ENCODE assay signal across 12 cellular contexts in the genomic region with DNA sequence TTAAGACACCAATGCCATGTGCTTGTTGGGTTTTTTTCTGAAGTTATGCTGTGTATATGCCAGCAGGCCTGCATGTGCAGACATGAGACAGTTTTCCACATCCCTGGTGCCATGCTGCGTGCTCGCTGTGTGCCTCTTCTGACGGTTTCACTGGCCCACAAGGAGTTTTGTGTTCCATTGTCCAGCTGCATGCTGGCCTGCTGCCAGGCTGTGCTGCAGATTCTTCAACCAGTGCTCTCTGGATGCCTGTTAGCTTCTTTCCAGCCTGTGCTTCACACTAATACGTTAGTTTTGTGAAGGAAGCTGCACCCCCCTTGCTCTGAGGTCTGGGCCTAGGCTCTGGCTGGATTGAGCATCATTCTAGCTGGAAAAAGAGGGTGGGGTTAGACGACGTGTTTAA. TPM values are rescaled to one million over a fixed set of nuclear protein-coding genes. Genes with fewer than 3 reads are reported as not detected.
DNase-seq lines count a peak whose midpoint lies in the region; FAIRE-seq and TF ChIP-seq lines count a peak whose summit lies in the region.
"Had no signal": no experiment of that assay in that cellular context is flagged by ENCODE, and none has a peak within 500 bp of the region (broad histone marks: within the 10 kb centered on the region; RNA-seq: fewer than 3 reads in every experiment).

No MANE protein-coding gene starts in this region.

- no peak for FAIRE-seq in D721Med (lab: Jason Lieb, UNC)
- FAIRE-seq: bronchial epithelial cell, kidney had no signal

- WGBS in thymus = 85% methylated on average over 6 of the region's 6 CpGs

- H3K4me2 ChIP-seq in neural progenitor cell = no peak overlapping the region

- DNase-seq in activated naive CD4-positive, alpha-beta T cell treated with Interleukin-2 at 50 U/mL for 16 hours = peak; percentile 1
- DNase-seq in activated naive CD4-positive, alpha-beta T cell treated with anti-CD3 and anti-CD28 coated beads, Interleukin-2, amount 50 U/mL, for 16 hours = no peak
- no peak for DNase-seq in activated CD4-positive, alpha-beta memory T cell treated with anti-CD3 and anti-CD28 coated beads, Interleukin-2, amount 10 ng/mL, durations not matched to agents 7 days and 5 days
- DNase-seq in left ventricle myocardium inferior (peak; percentile 57), neural progenitor cell (ENCODE audit: low spot score) (no peak), D721Med (ENCODE audit: insufficient read length, low spot score) (no peak), NCI-H748 (lab: John Stamatoyannopoulos, UW; ENCODE audit: unreplicated experiment) (no peak)
- DNase-seq: NCI-H1092, NCI-H510A treated with DMSO at 0.1 percent for 48 hours had no signal

- CTCF ChIA-PET in activated CD4-positive, alpha-beta memory T cell treated with anti-CD3 and anti-CD28 coated beads, Interleukin-2, amount 10 ng/mL, durations not matched to agents 7 days and 5 days (lab: Charles Lee) = interaction anchor here (1.1 to 5.8 kb wide), 3 partner anchors 11 to 16 kb away, joined by 3 to 56 read pairs (median 3); no protein-coding TSS in a partner anchor

- peak overlapping the region; percentile 97 for H3K27ac Mint-ChIP-seq in activated CD4-positive, alpha-beta memory T cell treated with anti-CD3 and anti-CD28 coated beads, Interleukin-2, amount 10 ng/mL, durations not matched to agents 7 days and 5 days
- H3K27ac Mint-ChIP-seq in neural progenitor cell = no peak overlapping the region

- H3K27ac ChIP-seq in left ventricle myocardium inferior (replicated peaks) = peak overlapping the region; percentile 21
- peak overlapping the region; percentile 86 for H3K27ac ChIP-seq in thymus (ENCODE audit: low read depth)
- H3K27ac ChIP-seq in neural progenitor cell = no peak overlapping the region

- peaks cover 68% of the 10 kb centered on the region for H3K4me1 ChIP-seq in left ventricle myocardium inferior
- peaks cover 76% of the 10 kb centered on the region for H3K4me1 ChIP-seq in thymus (ENCODE audit: control insufficient read depth, insufficient read depth, low read length)
- H3K4me1 ChIP-seq in neural progenitor cell = peaks cover 5% of the 10 kb centered on the region

- intact Hi-C loops in left ventricle myocardium inferior (cut with micrococcal nuclease) = no loop called here

- no peak overlapping the region for H2AFZ ChIP-seq in neural progenitor cell (replicated peaks)

- H3K9me3 ChIP-seq in left ventricle myocardium inferior (replicated peaks) (no peaks in the 10 kb centered on the region), thymus (ENCODE audit: control insufficient read depth) (no peaks in the 10 kb centered on the region), neural progenitor cell (ENCODE audit: low read depth) (no peaks in the 10 kb centered on the region)

- no peaks in the 10 kb centered on the region for H3K36me3 ChIP-seq in left ventricle myocardium inferior
- H3K36me3 ChIP-seq in thymus (ENCODE audit: control insufficient read depth, insufficient read depth) = peaks cover 10% of the 10 kb centered on the region
- H3K36me3 ChIP-seq in neural progenitor cell = no peaks in the 10 kb centered on the region

- no peaks in the 10 kb centered on the region for H3F3A ChIP-seq in neural progenitor cell (ENCODE audit: low read depth)

- peaks cover 73% of the 10 kb centered on the region for H3K79me2 ChIP-seq in neural progenitor cell (ENCODE audit: low read depth)

- H3K4me3 Mint-ChIP-seq in activated CD4-positive, alpha-beta memory T cell treated with anti-CD3 and anti-CD28 coated beads, Interleukin-2, amount 10 ng/mL, durations not matched to agents 7 days and 5 days = no peak overlapping the region
- H3K4me3 Mint-ChIP-seq in neural progenitor cell = no peak overlapping the region

- no peak overlapping the region for H3K4me3 ChIP-seq in left ventricle myocardium inferior
- H3K4me3 ChIP-seq in thymus (ENCODE audit: low read length) = no peak overlapping the region
- H3K4me3 ChIP-seq in neural progenitor cell = no peak overlapping the region

- H3K36me3 Mint-ChIP-seq in activated CD4-positive, alpha-beta memory T cell treated with anti-CD3 and anti-CD28 coated beads, Interleukin-2, amount 10 ng/mL, durations not matched to agents 7 days and 5 days (ENCODE audit: low read depth) = peaks cover 51% of the 10 kb centered on the region
- H3K36me3 Mint-ChIP-seq in neural progenitor cell = peaks cover 13% of the 10 kb centered on the region

- TF ChIP-seq CTCF in left ventricle myocardium inferior (IDR thresholded peaks at IDR 0.05; ENCODE audit: borderline replicate concordance) (no peak), neural progenitor cell (IDR thresholded peaks at IDR 0.05) (no peak), D721Med (IDR thresholded peaks at IDR 0.05; ENCODE audit: insufficient read depth, missing control alignments) (no peak)

- H3K9me3 Mint-ChIP-seq in activated CD4-positive, alpha-beta memory T cell treated with anti-CD3 and anti-CD28 coated beads, Interleukin-2, amount 10 ng/mL, durations not matched to agents 7 days and 5 days = no peaks in the 10 kb centered on the region
- no peaks in the 10 kb centered on the region for H3K9me3 Mint-ChIP-seq in neural progenitor cell

- peaks cover 95% of the 10 kb centered on the region for H3K4me1 Mint-ChIP-seq in activated CD4-positive, alpha-beta memory T cell treated with anti-CD3 and anti-CD28 coated beads, Interleukin-2, amount 10 ng/mL, durations not matched to agents 7 days and 5 days
- H3K4me1 Mint-ChIP-seq in neural progenitor cell = peaks cover 29% of the 10 kb centered on the region

- H3K27me3 Mint-ChIP-seq in activated CD4-positive, alpha-beta memory T cell treated with anti-CD3 and anti-CD28 coated beads, Interleukin-2, amount 10 ng/mL, durations not matched to agents 7 days and 5 days = no peaks in the 10 kb centered on the region
- H3K27me3 Mint-ChIP-seq in neural progenitor cell (ENCODE audit: insufficient read depth, low read depth) = peaks cover 5% of the 10 kb centered on the region

- H4K20me1 ChIP-seq in neural progenitor cell (ENCODE audit: low read depth) = peaks cover 80% of the 10 kb centered on the region

- POLR2A ChIA-PET in activated CD4-positive, alpha-beta memory T cell treated with anti-CD3 and anti-CD28 coated beads, Interleukin-2, amount 10 ng/mL, durations not matched to agents 7 days and 5 days (lab: Charles Lee) = interaction anchor here (3.8 to 23.7 kb wide), 3 partner anchors 10 to 20 kb away, joined by 18 to 500 read pairs (median 471); partner anchors contain the start of gene INPP4A

- H3K27me3 ChIP-seq in left ventricle myocardium inferior (ENCODE audit: low read depth) (no peaks in the 10 kb centered on the region), thymus (ENCODE audit: control insufficient read depth, insufficient read depth) (no peaks in the 10 kb centered on the region), neural progenitor cell (no peaks in the 10 kb centered on the region)

- no peak overlapping the region for H3K9ac ChIP-seq in neural progenitor cell

RNA-seq across cellular contexts. Expression of gene INPP4A, which starts 17.0 kb away (rescaled TPM):
- 100 to 1,000 TPM; 123 to 127 TPM for total RNA-seq in activated CD4-positive, alpha-beta memory T cell treated with anti-CD3 and anti-CD28 coated beads, Interleukin-2, amount 10 ng/mL, durations not matched to agents 7 days and 5 days
- 20.8 TPM for total RNA-seq in left ventricle myocardium inferior
- 17.9 TPM for polyA plus RNA-seq in thymus
- total RNA-seq in neural progenitor cell (ENCODE audit: low replicate concordance) = 34.2 and 35.1 TPM in 2 replicates

Comparison
In these comparisons a context has a peak if more than half of its experiments do, and no peak if none do; other contexts are left out.
1. DNase-seq: peak in activated naive CD4-positive, alpha-beta T cell treated with Interleukin-2 at 50 U/mL for 16 hours (single experiment) and left ventricle myocardium inferior (single experiment); none in activated naive CD4-positive, alpha-beta T cell treated with anti-CD3 and anti-CD28 coated beads, Interleukin-2, amount 50 U/mL, for 16 hours (single experiment), activated CD4-positive, alpha-beta memory T cell treated with anti-CD3 and anti-CD28 coated beads, Interleukin-2, amount 10 ng/mL, durations not matched to agents 7 days and 5 days (single experiment), neural progenitor cell (single experiment), D721Med (single experiment) and NCI-H748 (single experiment).